Comparison of ENCODE assay signal across 35 cellular contexts in genomic region chr18:31798399-31798798, GRCh38. TPM values are rescaled to one million over a fixed set of nuclear protein-coding genes. Genes with fewer than 3 reads are reported as not detected.
"Had no signal": no experiment of that assay in that cellular context is flagged by ENCODE, and none has a peak within 500 bp of the region (broad histone marks: within the 10 kb centered on the region; RNA-seq: fewer than 3 reads in every experiment).

No MANE protein-coding gene starts in this region.

- H3K36me3 Mint-ChIP-seq: immature natural killer cell, mesothelial cell of epicardium, naive B cell had no signal

- ATAC-seq: esophagus mucosa, gastrocnemius medialis, heart right ventricle, left colon, left lung, left ventricle myocardium superior, lower lobe of right lung, mucosa of descending colon had no signal

- FAIRE-seq: colon, endometrium, kidney had no signal

- H3K36me3 ChIP-seq: esophagus squamous epithelium, gastrocnemius medialis, heart right ventricle, left lung, lower lobe of right lung had no signal

- DNase-seq: dermis blood vessel endothelial cell; dorsolateral prefrontal cortex; effector CD4-positive, alpha-beta T cell; effector memory CD4-positive, alpha-beta T cell; erythroblast; esophagus squamous epithelium; foreskin fibroblast; foreskin melanocyte; gastrocnemius medialis; glutamatergic neuron; head of caudate nucleus; heart right ventricle; hypothalamus; immature natural killer cell; islet precursor cell; kidney; kidney glomerular epithelial cell; left colon; left lung; left ventricle myocardium superior; lower lobe of right lung; mesenchymal stem cell; mucosa of descending colon; naive B cell had no signal

- H3K9me3 ChIP-seq: esophagus squamous epithelium, gastrocnemius medialis, heart right ventricle, left lung, lower lobe of right lung, mucosa of descending colon had no signal

- H3K9me3 Mint-ChIP-seq: immature natural killer cell, mesothelial cell of epicardium, naive B cell had no signal

- H3K27me3 ChIP-seq: dorsolateral prefrontal cortex, esophagus squamous epithelium, gastrocnemius medialis, left lung had no signal

- H3K27ac ChIP-seq: coronary artery, dorsolateral prefrontal cortex, epithelial cell of prostate, esophagus squamous epithelium, gastrocnemius medialis, heart right ventricle, left lung, lower lobe of right lung had no signal

- H3K27ac Mint-ChIP-seq: mesothelial cell of epicardium had no signal

- H3K27me3 Mint-ChIP-seq: naive B cell had no signal

- H3K4me3 Mint-ChIP-seq: immature natural killer cell, mesothelial cell of epicardium, naive B cell had no signal

- H3K4me3 ChIP-seq: coronary artery, dorsolateral prefrontal cortex, esophagus squamous epithelium, gastrocnemius medialis, heart right ventricle, left lung, lower lobe of right lung, mucosa of descending colon had no signal

- H3K4me1 ChIP-seq: gastrocnemius medialis, heart right ventricle, left lung, lower lobe of right lung had no signal

- H3K4me1 Mint-ChIP-seq: immature natural killer cell, naive B cell had no signal

RNA-seq across cellular contexts. Expression of gene SLC25A52, which starts 37.7 kb away (rescaled TPM):
- total RNA-seq: dermis blood vessel endothelial cell, esophagus mucosa, esophagus squamous epithelium, gastrocnemius medialis, glomerular endothelial cell, kidney, left colon, left lung, left ventricle myocardium superior, lower leg skin, lower lobe of right lung, lung microvascular endothelial cell, mesenteric fat pad, mesothelial cell of epicardium, mucosa of descending colon, myocyte had no signal
- polyA plus RNA-seq: heart right ventricle, immature natural killer cell had no signal
